In genomic region chr1:43296207-43296606, GRCh38 we compare ENCODE assay signal across 13 cellular contexts. TPM values are rescaled to one million over a fixed set of nuclear protein-coding genes. Genes with fewer than 3 reads are reported as not detected.
DNase-seq lines count a peak whose midpoint lies in the region; ATAC-seq and TF ChIP-seq lines count a peak whose summit lies in the region.
"Had no signal": no experiment of that assay in that cellular context is flagged by ENCODE, and none has a peak within 500 bp of the region (broad histone marks: within the 10 kb centered on the region; RNA-seq: fewer than 3 reads in every experiment).

No MANE protein-coding gene starts in this region.

- H3K36me3 ChIP-seq in ACC112 (ENCODE audit: insufficient read depth, low read length) (no peaks in the 10 kb centered on the region), HUES48 (ENCODE audit: control insufficient read depth, insufficient read depth, low read length) (no peaks in the 10 kb centered on the region), neural progenitor cell (no peaks in the 10 kb centered on the region), SK-N-SH (replicated peaks in 1 of 2; ENCODE audit: control insufficient read depth in 1 of 2, insufficient read depth in 2 of 2, low read length in 1 of 2) (no peaks in the 10 kb centered on the region), ovary (no peaks in the 10 kb centered on the region)

- no peak for TF ChIP-seq RAD21 in SK-N-SH (IDR thresholded peaks at IDR 0.05; ENCODE audit: low read length)

- WGBS in SK-N-SH (ENCODE audit: low lambda C conversion rate) = 51% methylated on average over 1 of the region's 1 CpG
- 1 to 21% (median 9%) methylated on average over 1 of the region's 1 CpG for WGBS in ovary, 3 donors

- no peaks in the 10 kb centered on the region for H3K9me2 ChIP-seq in SK-N-SH

- H3K9me3 ChIP-seq in HUES48 (ENCODE audit: control insufficient read depth, insufficient read depth, low read length) (no peaks in the 10 kb centered on the region), neural progenitor cell (ENCODE audit: low read depth) (no peaks in the 10 kb centered on the region), SK-N-SH (no peaks in the 10 kb centered on the region), ovary (no peaks in the 10 kb centered on the region)

- peaks cover 18% of the 10 kb centered on the region for H3K4me1 Mint-ChIP-seq in neural progenitor cell

- TF ChIP-seq CTCF in coronary artery (IDR thresholded peaks at IDR 0.05) = no peak
- no peak for TF ChIP-seq CTCF in neural progenitor cell (IDR thresholded peaks at IDR 0.05)
- no peak for TF ChIP-seq CTCF in SK-N-SH (IDR thresholded peaks at IDR 0.05)
- TF ChIP-seq CTCF in ovary (IDR thresholded peaks at IDR 0.05) = no peak

- POLR2A ChIA-PET in SK-N-SH (lab: Yijun Ruan, JAX) = no interaction called here

- H3K4me2 ChIP-seq in neural progenitor cell (peak overlapping the region; percentile 73), SK-N-SH (no peak overlapping the region)

- H3F3A ChIP-seq in neural progenitor cell (ENCODE audit: low read depth) = peaks cover 20% of the 10 kb centered on the region
- no peaks in the 10 kb centered on the region for H3F3A ChIP-seq in SK-N-SH (replicated peaks; ENCODE audit: insufficient read depth)

- intact Hi-C loops in ovary (cut with DNase I) = no loop called here

- TF ChIP-seq EP300 in SK-N-SH (IDR thresholded peaks at IDR 0.05; ENCODE audit: borderline replicate concordance in 1 of 2, low read depth in 1 of 2, low read length in 1 of 2) = no peak
- no peak for TF ChIP-seq EP300 in ovary (IDR thresholded peaks at IDR 0.05)

- H3K27ac ChIP-seq in ACC112 (ENCODE audit: low read depth, low read length) = no peak overlapping the region
- H3K27ac ChIP-seq in HUES48 (ENCODE audit: low read depth, low read length) = no peak overlapping the region
- H3K27ac ChIP-seq in coronary artery = peak overlapping the region; percentile 16 to 60
- peak overlapping the region; percentile 64 for H3K27ac ChIP-seq in neural progenitor cell
- no peak overlapping the region for H3K27ac ChIP-seq in SK-N-SH (ENCODE audit: low read depth in 2 of 2, low read length in 1 of 2)
- no peak overlapping the region for H3K27ac ChIP-seq in ovary
- H3K27ac ChIP-seq: C4-2B had no signal

- CTCF ChIA-PET in SK-N-SH (lab: Yijun Ruan, JAX) = interaction anchor here (0.7 kb wide), 1 partner anchor 572 kb away, joined by 3 read pairs; no protein-coding TSS in a partner anchor

- H3K27me3 Mint-ChIP-seq in neural progenitor cell (ENCODE audit: insufficient read depth, low read depth) = peaks cover 5% of the 10 kb centered on the region

- H4K20me1 ChIP-seq in neural progenitor cell (ENCODE audit: low read depth) = no peaks in the 10 kb centered on the region
- no peaks in the 10 kb centered on the region for H4K20me1 ChIP-seq in SK-N-SH (ENCODE audit: insufficient read depth)

- H3K4me3 ChIP-seq in ACC112 (ENCODE audit: low read depth, low read length) (no peak overlapping the region), HUES48 (ENCODE audit: low read depth, low read length) (peak overlapping the region; percentile 5; the same call in 1 of the 2 replicates), coronary artery (no peak overlapping the region), neural progenitor cell (no peak overlapping the region), SK-N-SH (ENCODE audit: low read depth in 2 of 2, low read length in 1 of 2) (no peak overlapping the region), ovary (no peak overlapping the region)

- H2AFZ ChIP-seq in ACC112 (ENCODE audit: low read length, unreplicated experiment) (peak overlapping the region; percentile 28), neural progenitor cell (replicated peaks) (no peak overlapping the region), SK-N-SH (ENCODE audit: low read depth) (no peak overlapping the region)

- no peak overlapping the region for H3K4me3 Mint-ChIP-seq in neural progenitor cell
- H3K4me3 Mint-ChIP-seq: endodermal cell had no signal

- H3K36me3 Mint-ChIP-seq in neural progenitor cell = no peaks in the 10 kb centered on the region

- no peaks in the 10 kb centered on the region for H3K9me3 Mint-ChIP-seq in neural progenitor cell
- H3K9me3 Mint-ChIP-seq: endodermal cell had no signal

- no peak overlapping the region for H3K27ac Mint-ChIP-seq in neural progenitor cell
- H3K27ac Mint-ChIP-seq: endodermal cell had no signal

- DNase-seq in coronary artery (ENCODE audit: low spot score) = no peak
- no peak for DNase-seq in neural progenitor cell (ENCODE audit: low spot score)
- no peak for DNase-seq in SK-N-SH
- no peak for DNase-seq in ovary
- DNase-seq in stimulated activated naive CD4-positive, alpha-beta T cell treated with Interleukin-2 at 50 U/mL for 16 hours (lab: John Stamatoyannopoulos, UW) = no peak
- DNase-seq: activated CD4-positive, alpha-beta T cell treated with anti-CD3 and anti-CD28 coated beads, Interleukin-2, amount 50 U/mL, for 1 hour; endodermal cell; NCI-H1092 treated with DMSO at 0.1 percent for 48 hours; small intestine had no signal

- H3K9ac ChIP-seq in HUES48 (ENCODE audit: low read depth, low read length) = peak overlapping the region; percentile 18; the same call in 1 of the 2 replicates
- no peak overlapping the region for H3K9ac ChIP-seq in neural progenitor cell
- no peak overlapping the region for H3K9ac ChIP-seq in SK-N-SH

- TF ChIP-seq POLR2A in ovary (IDR thresholded peaks at IDR 0.05) = no peak

- H3K4me1 ChIP-seq in ACC112 (ENCODE audit: control insufficient read depth, insufficient read depth, low read length, unreplicated experiment) (peaks cover 24% of the 10 kb centered on the region), HUES48 (ENCODE audit: control insufficient read depth, insufficient read depth, low read length) (peaks cover 28% of the 10 kb centered on the region), neural progenitor cell (peaks cover 59% of the 10 kb centered on the region), SK-N-SH (ENCODE audit: control insufficient read depth in 1 of 2, insufficient read depth in 2 of 2, low read depth in 1 of 2, low read length in 1 of 2) (0 out of 4 replicates have a peak, but pooled peaks cover 0 to 6% of the 10 kb centered on the region in 2 experiments), ovary (ENCODE audit: insufficient read depth) (peaks cover 12% of the 10 kb centered on the region)

- no peaks in the 10 kb centered on the region for H3K27me3 ChIP-seq in ACC112 (ENCODE audit: insufficient read depth, low read length)
- H3K27me3 ChIP-seq in HUES48 (ENCODE audit: control insufficient read depth, insufficient read depth, low read length) = no peaks in the 10 kb centered on the region
- no peaks in the 10 kb centered on the region for H3K27me3 ChIP-seq in neural progenitor cell
- no peaks in the 10 kb centered on the region for H3K27me3 ChIP-seq in SK-N-SH (ENCODE audit: insufficient read depth)
- H3K27me3 ChIP-seq in ovary = no peaks in the 10 kb centered on the region

- no peak for ATAC-seq in GM19395 (IDR thresholded peaks at IDR 0.05; ENCODE audit: unreplicated experiment)

- no peaks in the 10 kb centered on the region for H3K79me2 ChIP-seq in ACC112 (ENCODE audit: control insufficient read depth, insufficient read depth, low read length, unreplicated experiment)
- no peaks in the 10 kb centered on the region for H3K79me2 ChIP-seq in neural progenitor cell (ENCODE audit: low read depth)
- H3K79me2 ChIP-seq in SK-N-SH (ENCODE audit: insufficient read depth) = no peaks in the 10 kb centered on the region

TF ChIP-seq in SK-N-SH, 30 proteins besides CTCF, POLR2A, EP300 and RAD21 (continues in another document):
- TF ChIP-seq RXRA (IDR thresholded peaks at IDR 0.05; ENCODE audit: borderline replicate concordance, low read depth) (no peak), TAF1 (IDR thresholded peaks at IDR 0.05; ENCODE audit: borderline replicate concordance, low read depth, low read length) (no peak), IRF3 (IDR thresholded peaks at IDR 0.05; ENCODE audit: low read depth, low read length) (no peak), JUND (IDR thresholded peaks at IDR 0.05) (no peak), EZH2phosphoT487 (IDR thresholded peaks at IDR 0.05; ENCODE audit: borderline replicate concordance, low read depth) (no peak), MEF2A (IDR thresholded peaks at IDR 0.05; ENCODE audit: borderline replicate concordance, low read depth) (no peak)

RNA-seq across cellular contexts. Expression of gene TIE1, which starts 4.6 kb away (rescaled TPM):
- total RNA-seq in neural progenitor cell (ENCODE audit: low replicate concordance) (0.21 and 0.25 TPM in 2 replicates), ovary (10 to 100 TPM in 5 of 7 donors, 1 to 10 TPM in 2; 6.4 to 29.3 (median 10.6) TPM)
- polyA plus RNA-seq in SK-N-SH (2012; rRNA removed) (0.81 and 1.6 TPM in 2 replicates), ovary (10 to 100 TPM; 11.5 to 25.5 TPM)
- polyA plus RNA-seq in SK-N-SH (2012; cell fraction: cytosol; rRNA removed) = 0.89 and 1.5 TPM in 2 replicates
- polyA plus RNA-seq in SK-N-SH (2012; cell fraction: nucleus; rRNA removed) = 1.6 and 2.4 TPM in 2 replicates

RNA-seq across cellular contexts. Expression of gene C1orf210, which starts 10.8 kb away (rescaled TPM):
- not detected in 2 replicates for total RNA-seq in neural progenitor cell (ENCODE audit: low replicate concordance)
- polyA plus RNA-seq in SK-N-SH (2012; rRNA removed) = not detected in 2 replicates
- polyA plus RNA-seq in SK-N-SH (2012; cell fraction: cytosol; rRNA removed) = not detected in 2 replicates
- not detected in 2 replicates for polyA plus RNA-seq in SK-N-SH (2012; cell fraction: nucleus; rRNA removed)
- 1 to 10 TPM in 2 of 7 donors, under 1 TPM in 3, not detected in 2; 0.42 to 2.1 (median 0.72) TPM for total RNA-seq in ovary
- not detected for polyA plus RNA-seq in ovary

RNA-seq across cellular contexts. Expression of gene TMEM125, which starts 26.4 kb away (rescaled TPM):
- total RNA-seq in neural progenitor cell (ENCODE audit: low replicate concordance) = 0.73 and 2.2 TPM in 2 replicates
- not detected in 2 replicates for polyA plus RNA-seq in SK-N-SH (2012; rRNA removed)
- polyA plus RNA-seq in SK-N-SH (2012; cell fraction: cytosol; rRNA removed) = not detected in 2 replicates
- polyA plus RNA-seq in SK-N-SH (2012; cell fraction: nucleus; rRNA removed) = not detected in 2 replicates
- total RNA-seq in ovary = 10 to 100 TPM in 1 of 7 donors, 1 to 10 TPM in 4, under 1 TPM in 2; 0.23 to 20.6 (median 1.9) TPM
- polyA plus RNA-seq in ovary = 1 to 10 TPM in 1 of 2 donors, under 1 TPM in 1; 0.52 to 1.1 TPM

RNA-seq across cellular contexts. Expression of gene MPL, which starts 41.4 kb away (rescaled TPM):
- 0.09 TPM in 1 of 2 replicates, not detected in the other for total RNA-seq in neural progenitor cell (ENCODE audit: low replicate concordance)
- not detected in 2 replicates for polyA plus RNA-seq in SK-N-SH (2012; rRNA removed)
- not detected in 2 replicates for polyA plus RNA-seq in SK-N-SH (2012; cell fraction: cytosol; rRNA removed)
- polyA plus RNA-seq in SK-N-SH (2012; cell fraction: nucleus; rRNA removed) = not detected in 2 replicates
- total RNA-seq in ovary = 1 to 10 TPM in 3 of 7 donors, under 1 TPM in 3, not detected in 1; 0.36 to 2.6 (median 1.4) TPM
- polyA plus RNA-seq in ovary = under 1 TPM; 0.35 to 0.63 TPM
- polyA plus RNA-seq: small intestine had no signal

Comparison
In these comparisons a context has a peak if more than half of its experiments do, and no peak if none do; other contexts are left out.
1. H3K27ac ChIP-seq: peak in coronary artery (2 of 2) and neural progenitor cell (single experiment); none in ACC112 (single experiment), HUES48 (single experiment), SK-N-SH (0 of 2) and ovary (0 of 2).